ENCODE assay signal across 15 cellular contexts in the genomic region with DNA sequence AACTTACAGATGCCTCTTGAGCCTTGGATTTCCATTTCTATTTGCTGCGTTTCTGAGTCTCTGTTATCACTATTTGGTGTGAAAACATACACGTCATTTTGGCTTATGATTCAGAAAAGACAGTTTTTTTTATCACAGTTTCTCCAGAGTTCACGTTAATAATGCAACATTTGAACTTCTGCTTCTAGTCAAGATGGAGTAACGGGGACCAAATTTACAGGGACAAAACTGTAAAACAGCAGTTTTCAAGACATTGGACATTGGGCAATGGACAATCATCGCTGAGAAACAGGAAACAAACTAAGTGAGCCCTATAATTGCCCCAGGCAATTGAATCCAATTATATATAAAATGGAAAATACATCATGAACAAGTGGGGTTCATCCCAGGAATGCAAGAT.
"Had no signal": no experiment of that assay in that cellular context is flagged by ENCODE, and none has a peak within 500 bp of the region (broad histone marks: within the 10 kb centered on the region; RNA-seq: fewer than 3 reads in every experiment).

No MANE protein-coding gene starts in this region.

- H3K4me1 ChIP-seq: gastroesophageal sphincter, thyroid gland, vagina had no signal

- H3K27ac Mint-ChIP-seq: activated naive CD4-positive, alpha-beta T cell treated with anti-CD3 and anti-CD28 coated beads, Interleukin-2, amount 50 U/mL, for 72 hours; activated T-cell treated with anti-CD3 and anti-CD28 coated beads, Interleukin-2, amount 50 U/mL, for 24 hours; brain had no signal

- H3K36me3 Mint-ChIP-seq: activated naive CD4-positive, alpha-beta T cell treated with anti-CD3 and anti-CD28 coated beads, Interleukin-2, amount 50 U/mL, for 72 hours; brain had no signal

- H3K9me3 Mint-ChIP-seq: activated naive CD4-positive, alpha-beta T cell treated with anti-CD3 and anti-CD28 coated beads, Interleukin-2, amount 50 U/mL, for 72 hours; central memory CD8-positive, alpha-beta T cell had no signal

- H3K27ac ChIP-seq: gastroesophageal sphincter, thyroid gland, vagina had no signal

- H3K36me3 ChIP-seq: gastroesophageal sphincter, thyroid gland, vagina had no signal

- H3K9me3 ChIP-seq: gastroesophageal sphincter, thyroid gland, vagina had no signal

- ATAC-seq: activated naive CD4-positive, alpha-beta T cell treated with anti-CD3 and anti-CD28 coated beads, Interleukin-2, amount 50 U/mL, for 72 hours; gastroesophageal sphincter; left lobe of liver had no signal

- H3K27me3 Mint-ChIP-seq: brain; central memory CD8-positive, alpha-beta T cell had no signal

- H3K4me3 ChIP-seq: gastroesophageal sphincter, thyroid gland, vagina had no signal

- H3K4me1 Mint-ChIP-seq: brain; central memory CD8-positive, alpha-beta T cell had no signal

- H3K27me3 ChIP-seq: gastroesophageal sphincter, thyroid gland, vagina had no signal

- H3K4me3 Mint-ChIP-seq: activated T-cell treated with anti-CD3 and anti-CD28 coated beads, Interleukin-2, amount 50 U/mL, for 24 hours; brain; central memory CD8-positive, alpha-beta T cell had no signal

- DNase-seq: activated effector memory CD4-positive, alpha-beta T cell treated with Interleukin-2 at 50 U/mL for 16 hours; activated T-cell treated with anti-CD3 and anti-CD28 coated beads, Interleukin-2, amount 50 U/mL, for 24 hours; amniotic stem cell; cortex of kidney; effector memory CD4-positive, alpha-beta T cell; islet precursor cell; mesendoderm; posterior cingulate gyrus; thyroid gland had no signal
